Comparison of ENCODE assay signal across 8 cellular contexts in genomic region chr11:102430158-102430836, GRCh38. TPM values are rescaled to one million over a fixed set of nuclear protein-coding genes. Genes with fewer than 3 reads are reported as not detected.
DNase-seq lines count a peak whose midpoint lies in the region; ATAC-seq and TF ChIP-seq lines count a peak whose summit lies in the region.

No MANE protein-coding gene starts in this region.

- intact Hi-C loops in activated naive CD4-positive, alpha-beta T cell treated with anti-CD3 and anti-CD28 coated beads for 36 hours (cut with micrococcal nuclease): loop anchor here (1.0 kb wide), 11 partner anchors 9 to 113 kb away; partner anchors contain the start of genes BIRC2 and BIRC3
- intact Hi-C loops in Panc1 (cut with micrococcal nuclease; ENCODE audit: unreplicated experiment) (no loop called here), esophagus muscularis mucosa (cut with DNase I) (no loop called here)

- H3K9me3 ChIP-seq in Panc1 (ENCODE audit: control insufficient read depth, insufficient read depth, low read depth, low read length) (peaks cover 6% of the 10 kb centered on the region; the same call in 1 of the 2 replicates), muscle layer of colon (ENCODE audit: low read length) (no peaks in the 10 kb centered on the region), esophagus muscularis mucosa (no peaks in the 10 kb centered on the region)

- peaks cover 3% of the 10 kb centered on the region; the same call in 1 of the 2 replicates for H3K36me3 ChIP-seq in Panc1 (ENCODE audit: control insufficient read depth, insufficient read depth, low read length)
- peaks cover 6% of the 10 kb centered on the region for H3K36me3 ChIP-seq in muscle layer of colon (ENCODE audit: insufficient read depth, low read length)
- H3K36me3 ChIP-seq in esophagus muscularis mucosa: peaks cover 0 to 6% (median 0%) of the 10 kb centered on the region in 4 donors

- H3K4me1 ChIP-seq in Panc1 (ENCODE audit: control insufficient read depth, insufficient read depth, low read length) (peaks cover 40% of the 10 kb centered on the region), muscle layer of colon (ENCODE audit: insufficient read depth, low read length) (peaks cover 39% of the 10 kb centered on the region), esophagus muscularis mucosa (peaks cover 22 to 42% (median 31%) of the 10 kb centered on the region in 4 donors)

- WGBS in esophagus muscularis mucosa: 66% methylated on average over 3 of the region's 3 CpGs

- in situ Hi-C loops in Panc1 (cut with HindIII; ENCODE audit: low pct_unique_long_range_greater_than_20kb, low sequenced_read_pairs): no loop called here

- peaks cover 75% of the 10 kb centered on the region for H3K4me1 Mint-ChIP-seq in activated naive CD4-positive, alpha-beta T cell treated with anti-CD3 and anti-CD28 coated beads for 36 hours (ENCODE audit: low read depth)

- TF ChIP-seq CTCF in Panc1 (IDR thresholded peaks at IDR 0.05) (no peak), esophagus muscularis mucosa (IDR thresholded peaks at IDR 0.05) (no peak), RWPE1 (conservative IDR thresholded peaks at IDR 0.05; ENCODE audit: low read depth) (no peak)

- POLR2A ChIA-PET in Panc1 (lab: Charles Lee): interaction anchor here (0.6 kb wide), 2 partner anchors 13 to 103 kb away, joined by 3 to 4 read pairs; no protein-coding TSS in a partner anchor
- POLR2A ChIA-PET in RWPE1 (lab: Yijun Ruan, JAX; ENCODE audit: low non-redundant PET): no interaction called here

- peaks cover 30% of the 10 kb centered on the region for H3K9me3 Mint-ChIP-seq in activated naive CD4-positive, alpha-beta T cell treated with anti-CD3 and anti-CD28 coated beads for 36 hours

- H3K27me3 Mint-ChIP-seq in activated naive CD4-positive, alpha-beta T cell treated with anti-CD3 and anti-CD28 coated beads for 36 hours (ENCODE audit: low read depth): no peaks in the 10 kb centered on the region

- CTCF ChIA-PET in activated naive CD4-positive, alpha-beta T cell treated with anti-CD3 and anti-CD28 coated beads for 36 hours (lab: Charles Lee): interaction anchor here (0.6 to 2.1 kb wide), 16 partner anchors 9 to 136 kb away, joined by 3 to 9 read pairs (median 3); no protein-coding TSS in a partner anchor
- CTCF ChIA-PET in Panc1 (lab: Charles Lee): interaction anchor here (0.7 kb wide), 1 partner anchor 236 kb away, joined by 3 read pairs; no protein-coding TSS in a partner anchor
- CTCF ChIA-PET in RWPE1 (lab: Yijun Ruan, JAX): interaction anchor here (0.6 kb wide), 1 partner anchor 70 kb away, joined by 3 read pairs; no protein-coding TSS in a partner anchor

- no TSS peak for BruUV-seq in Panc1 (replicated peaks; lab: Mats Ljungman, UMichigan)

- ATAC-seq in HG02840 (IDR thresholded peaks at IDR 0.05; ENCODE audit: low FRiP score, unreplicated experiment) (peak; percentile 91), Panc1 (peak; percentile 51)

- peak overlapping the region; percentile 13 for H3K27ac ChIP-seq in Panc1 (ENCODE audit: low read length)
- peak overlapping the region; percentile 74 for H3K27ac ChIP-seq in muscle layer of colon (ENCODE audit: low read depth, low read length)
- H3K27ac ChIP-seq in esophagus muscularis mucosa (replicated peaks in 1 of 4): no peak overlapping the region
- H3K27ac ChIP-seq in RWPE1: no peak overlapping the region

- no peak overlapping the region for H3K4me3 ChIP-seq in Panc1 (ENCODE audit: low read depth in 2 of 2, low read length in 2 of 2)
- peak overlapping the region in 1 of 2 donors; percentile 2 for H3K4me3 ChIP-seq in muscle layer of colon (ENCODE audit: low read depth in 1 of 2, low read length in 2 of 2)
- H3K4me3 ChIP-seq in esophagus muscularis mucosa: no peak overlapping the region

- H3K27ac Mint-ChIP-seq in activated naive CD4-positive, alpha-beta T cell treated with anti-CD3 and anti-CD28 coated beads for 36 hours: peak overlapping the region; percentile 95

- DNase-seq in activated naive CD4-positive, alpha-beta T cell treated with anti-CD3 and anti-CD28 coated beads for 36 hours: peak; percentile 86
- no peak for DNase-seq in activated naive CD4-positive, alpha-beta T cell (lab: John Stamatoyannopoulos, UW)
- DNase-seq in Panc1 (ENCODE audit: low read depth, low spot score) (no peak), DMS114 treated with DMSO at 0.1 percent for 48 hours (lab: John Stamatoyannopoulos, UW; ENCODE audit: unreplicated experiment) (no peak), esophagus muscularis mucosa (ENCODE audit: extremely low spot score) (no peak), RWPE1 (ENCODE audit: low spot score) (no peak)

- H3K27me3 ChIP-seq in Panc1 (ENCODE audit: control insufficient read depth, insufficient read depth, low read length) (no peaks in the 10 kb centered on the region), muscle layer of colon (ENCODE audit: control insufficient read depth in 1 of 2, insufficient read depth in 2 of 2, low read length in 2 of 2) (no peaks in the 10 kb centered on the region), esophagus muscularis mucosa (no peaks in the 10 kb centered on the region)

- TF ChIP-seq EP300 in esophagus muscularis mucosa (IDR thresholded peaks at IDR 0.05): no peak

- H3K4me3 Mint-ChIP-seq in activated naive CD4-positive, alpha-beta T cell treated with anti-CD3 and anti-CD28 coated beads for 36 hours: peak overlapping the region; percentile 44

- peaks cover 61% of the 10 kb centered on the region for H3K36me3 Mint-ChIP-seq in activated naive CD4-positive, alpha-beta T cell treated with anti-CD3 and anti-CD28 coated beads for 36 hours (ENCODE audit: low read depth)

- TF ChIP-seq POLR2A in esophagus muscularis mucosa (IDR thresholded peaks at IDR 0.05; ENCODE audit: low read depth): no peak

- no peak overlapping the region for H3K9ac ChIP-seq in muscle layer of colon (ENCODE audit: low read length)

RNA-seq across cellular contexts. Expression of gene TMEM123, which starts 22.3 kb away (rescaled TPM):
- 100 to 1,000 TPM; 232 to 255 TPM for total RNA-seq in activated naive CD4-positive, alpha-beta T cell treated with anti-CD3 and anti-CD28 coated beads for 36 hours
- total RNA-seq in Panc1 (2021; ENCODE audit: unreplicated experiment): 383 TPM
- polyA plus RNA-seq in Panc1 (2012; ENCODE audit: insufficient read length): 252 TPM
- 100 to 1,000 TPM in 1 of 4 donors, 10 to 100 TPM in 3; 82.7 to 116 (median 88.8) TPM for total RNA-seq in esophagus muscularis mucosa

Comparison
In these comparisons a context has a peak if more than half of its experiments do, and no peak if none do; other contexts are left out.
1. H3K27ac ChIP-seq: peak in Panc1 (single experiment) and muscle layer of colon (single experiment); none in esophagus muscularis mucosa (0 of 4) and RWPE1 (single experiment).